Comparison of ENCODE assay signal across 2 cellular contexts in genomic region chr16:170088-170507, GRCh38.
A peak's percentile ranks its signal among the peaks of the same experiment; 100 is the strongest.
TF ChIP-seq lines count a peak whose summit lies in the region.

No MANE protein-coding gene starts in this region.

TF ChIP-seq in IMR-90, 13 proteins besides CTCF, POLR2A, EP300 and RAD21:
- TF ChIP-seq MXI1 (IDR thresholded peaks at IDR 0.05; ENCODE audit: borderline replicate concordance, low read depth, low read length): peak; percentile 54; the same call in 1 of the 2 replicates
- TF ChIP-seq CEBPB (IDR thresholded peaks at IDR 0.05; ENCODE audit: low read depth, low read length): peak; percentile 31; the same call in 1 of the 2 replicates

TF ChIP-seq in H1, 55 proteins besides CTCF, POLR2A, EP300 and RAD21:
- TF ChIP-seq SIN3A (conservative IDR thresholded peaks at IDR 0.05 in 1 of 2, IDR thresholded peaks at IDR 0.05 in 1 of 2; ENCODE audit: low read depth in 1 of 2, low read length in 2 of 2): peak; percentile 61 to 69; a peak in 1 of 4 replicates
